1 cellular context compared by ENCODE assay signal in the genomic region with DNA sequence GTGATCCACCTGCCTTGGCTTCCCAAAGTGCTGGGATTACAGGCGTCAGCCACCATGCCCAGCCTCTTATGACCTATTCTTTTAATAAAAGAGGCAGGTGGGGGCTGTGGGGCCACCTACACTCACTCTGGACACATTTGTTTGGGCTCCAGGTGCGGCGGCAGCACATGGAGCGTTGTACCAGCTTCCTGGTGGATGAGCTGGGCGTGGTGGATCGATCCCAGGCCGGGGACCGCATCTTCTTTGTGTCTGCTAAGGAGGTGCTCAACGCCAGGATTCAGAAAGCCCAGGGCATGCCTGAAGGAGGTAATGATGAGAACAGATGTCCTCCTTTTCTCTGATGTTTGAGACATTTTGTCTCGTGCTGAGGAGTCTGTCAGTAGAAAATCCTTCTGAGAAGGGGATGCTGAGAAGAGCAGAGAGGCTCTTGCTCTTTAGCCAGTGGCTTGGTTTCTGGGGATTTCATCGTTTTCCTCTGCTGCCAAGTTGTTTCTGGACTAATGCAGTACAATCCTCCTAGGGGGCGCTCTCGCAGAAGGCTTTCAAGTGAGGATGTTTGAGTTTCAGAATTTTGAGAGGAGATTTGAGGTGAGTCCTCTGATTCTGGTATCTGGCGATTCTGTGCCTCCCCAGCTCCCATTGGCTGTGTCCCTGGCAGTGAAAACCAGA.
TF ChIP-seq lines count a peak whose summit lies in the region.

No MANE protein-coding gene starts in this region.

TF ChIP-seq in HEK293, 187 proteins besides CTCF, POLR2A, EP300 and RAD21 (continued from another document):
- no peak for TF ChIP-seq RBAK (tag by site-specific recombination; IDR thresholded peaks at IDR 0.05)
- no peak for TF ChIP-seq ZNF558 (tag by site-specific recombination; IDR thresholded peaks at IDR 0.05)
- no peak for TF ChIP-seq ZNF658 (tag by site-specific recombination; IDR thresholded peaks at IDR 0.05)
- no peak for TF ChIP-seq ZNF837 (tag by site-specific recombination; IDR thresholded peaks at IDR 0.05)
- TF ChIP-seq ZNF114 (tag by site-specific recombination; IDR thresholded peaks at IDR 0.05) = no peak
- TF ChIP-seq, protein P1, sequence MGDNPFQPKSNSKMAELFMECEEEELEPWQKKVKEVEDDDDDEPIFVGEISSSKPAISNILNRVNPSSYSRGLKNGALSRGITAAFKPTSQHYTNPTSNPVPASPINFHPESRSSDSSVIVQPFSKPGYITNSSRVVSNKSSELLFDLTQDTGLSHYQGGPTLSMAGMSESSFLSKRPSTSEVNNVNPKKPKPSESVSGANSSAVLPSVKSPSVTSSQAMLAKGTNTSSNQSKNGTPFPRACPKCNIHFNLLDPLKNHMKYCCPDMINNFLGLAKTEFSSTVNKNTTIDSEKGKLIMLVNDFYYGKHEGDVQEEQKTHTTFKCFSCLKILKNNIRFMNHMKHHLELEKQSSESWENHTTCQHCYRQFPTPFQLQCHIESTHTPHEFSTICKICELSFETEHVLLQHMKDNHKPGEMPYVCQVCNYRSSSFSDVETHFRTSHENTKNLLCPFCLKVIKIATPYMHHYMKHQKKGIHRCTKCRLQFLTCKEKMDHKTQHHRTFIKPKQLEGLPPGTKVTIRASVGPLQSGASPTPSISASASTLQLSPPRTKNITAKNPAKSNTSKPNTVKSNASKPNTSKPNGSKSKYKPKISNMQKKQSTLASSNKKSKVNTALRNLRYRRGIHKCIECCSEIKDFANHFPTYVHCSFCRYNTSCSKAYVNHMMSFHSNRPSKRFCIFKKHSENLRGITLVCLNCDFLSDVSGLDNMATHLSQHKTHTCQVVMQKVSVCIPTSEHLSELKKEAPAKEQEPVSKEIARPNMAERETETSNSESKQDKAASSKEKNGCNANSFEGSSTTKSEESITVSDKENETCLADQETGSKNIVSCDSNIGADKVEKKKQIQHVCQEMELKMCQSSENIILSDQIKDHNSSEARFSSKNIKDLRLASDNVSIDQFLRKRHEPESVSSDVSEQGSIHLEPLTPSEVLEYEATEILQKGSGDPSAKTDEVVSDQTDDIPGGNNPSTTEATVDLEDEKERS (tag by site-specific recombination; IDR thresholded peaks at IDR 0.05) = no peak
- TF ChIP-seq ZNF416 (tag by site-specific recombination; IDR thresholded peaks at IDR 0.05) = no peak
- no peak for TF ChIP-seq GFI1B (tag by site-specific recombination; IDR thresholded peaks at IDR 0.05)
- no peak for TF ChIP-seq KLF1 (tag by site-specific recombination; IDR thresholded peaks at IDR 0.05)
- no peak for TF ChIP-seq ZNF292 (tag by site-specific recombination; IDR thresholded peaks at IDR 0.05; ENCODE audit: borderline replicate concordance, low read depth)
- no peak for TF ChIP-seq OVOL3 (tag by site-specific recombination; IDR thresholded peaks at IDR 0.05)
- no peak for TF ChIP-seq SP7 (tag by site-specific recombination; IDR thresholded peaks at IDR 0.05)
- TF ChIP-seq, protein P2, sequence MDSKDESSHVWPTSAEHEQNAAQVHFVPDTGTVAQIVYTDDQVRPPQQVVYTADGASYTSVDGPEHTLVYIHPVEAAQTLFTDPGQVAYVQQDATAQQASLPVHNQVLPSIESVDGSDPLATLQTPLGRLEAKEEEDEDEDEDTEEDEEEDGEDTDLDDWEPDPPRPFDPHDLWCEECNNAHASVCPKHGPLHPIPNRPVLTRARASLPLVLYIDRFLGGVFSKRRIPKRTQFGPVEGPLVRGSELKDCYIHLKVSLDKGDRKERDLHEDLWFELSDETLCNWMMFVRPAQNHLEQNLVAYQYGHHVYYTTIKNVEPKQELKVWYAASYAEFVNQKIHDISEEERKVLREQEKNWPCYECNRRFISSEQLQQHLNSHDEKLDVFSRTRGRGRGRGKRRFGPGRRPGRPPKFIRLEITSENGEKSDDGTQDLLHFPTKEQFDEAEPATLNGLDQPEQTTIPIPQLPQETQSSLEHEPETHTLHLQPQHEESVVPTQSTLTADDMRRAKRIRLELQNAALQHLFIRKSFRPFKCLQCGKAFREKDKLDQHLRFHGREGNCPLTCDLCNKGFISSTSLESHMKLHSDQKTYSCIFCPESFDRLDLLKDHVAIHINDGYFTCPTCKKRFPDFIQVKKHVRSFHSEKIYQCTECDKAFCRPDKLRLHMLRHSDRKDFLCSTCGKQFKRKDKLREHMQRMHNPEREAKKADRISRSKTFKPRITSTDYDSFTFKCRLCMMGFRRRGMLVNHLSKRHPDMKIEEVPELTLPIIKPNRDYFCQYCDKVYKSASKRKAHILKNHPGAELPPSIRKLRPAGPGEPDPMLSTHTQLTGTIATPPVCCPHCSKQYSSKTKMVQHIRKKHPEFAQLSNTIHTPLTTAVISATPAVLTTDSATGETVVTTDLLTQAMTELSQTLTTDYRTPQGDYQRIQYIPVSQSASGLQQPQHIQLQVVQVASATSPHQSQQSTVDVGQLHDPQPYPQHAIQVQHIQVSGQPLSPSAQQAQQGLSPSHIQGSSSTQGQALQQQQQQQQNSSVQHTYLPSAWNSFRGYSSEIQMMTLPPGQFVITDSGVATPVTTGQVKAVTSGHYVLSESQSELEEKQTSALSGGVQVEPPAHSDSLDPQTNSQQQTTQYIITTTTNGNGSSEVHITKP (tag by site-specific recombination; IDR thresholded peaks at IDR 0.05) = no peak
- no peak for TF ChIP-seq ZXDB (tag by site-specific recombination; IDR thresholded peaks at IDR 0.05)
- TF ChIP-seq, protein P3, sequence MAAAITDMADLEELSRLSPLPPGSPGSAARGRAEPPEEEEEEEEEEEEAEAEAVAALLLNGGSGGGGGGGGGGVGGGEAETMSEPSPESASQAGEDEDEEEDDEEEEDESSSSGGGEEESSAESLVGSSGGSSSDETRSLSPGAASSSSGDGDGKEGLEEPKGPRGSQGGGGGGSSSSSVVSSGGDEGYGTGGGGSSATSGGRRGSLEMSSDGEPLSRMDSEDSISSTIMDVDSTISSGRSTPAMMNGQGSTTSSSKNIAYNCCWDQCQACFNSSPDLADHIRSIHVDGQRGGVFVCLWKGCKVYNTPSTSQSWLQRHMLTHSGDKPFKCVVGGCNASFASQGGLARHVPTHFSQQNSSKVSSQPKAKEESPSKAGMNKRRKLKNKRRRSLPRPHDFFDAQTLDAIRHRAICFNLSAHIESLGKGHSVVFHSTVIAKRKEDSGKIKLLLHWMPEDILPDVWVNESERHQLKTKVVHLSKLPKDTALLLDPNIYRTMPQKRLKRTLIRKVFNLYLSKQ (tag by site-specific recombination; IDR thresholded peaks at IDR 0.05; ENCODE audit: borderline replicate concordance) = no peak
- TF ChIP-seq ZNF350 (tag by site-specific recombination; IDR thresholded peaks at IDR 0.05) = no peak
TF ChIP-seq in HEK293: peak in this region for 0.
